ENCODE assay signal across 2 cellular contexts in the genomic region with DNA sequence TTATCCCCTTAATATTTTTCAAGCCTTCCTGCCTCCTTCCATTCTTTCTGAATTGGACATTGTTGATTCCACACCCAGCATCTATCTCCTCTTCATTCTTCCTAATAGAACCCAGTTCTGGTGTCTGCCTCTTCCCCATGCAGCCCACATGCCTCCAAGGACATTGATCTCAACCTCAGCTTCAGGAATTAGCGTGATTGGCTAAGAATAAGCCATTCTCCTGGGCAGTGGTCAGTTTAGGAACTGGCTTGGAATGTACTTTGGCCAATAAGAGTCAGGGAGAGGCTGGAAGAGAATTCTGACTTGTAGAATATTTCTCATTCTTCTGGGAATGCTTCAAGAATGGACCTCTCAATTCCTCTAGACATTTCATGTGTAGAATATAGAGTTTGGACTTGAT.
TF ChIP-seq lines count a peak whose summit lies in the region.

No MANE protein-coding gene starts in this region.

TF ChIP-seq in HepG2, 621 proteins besides CTCF, POLR2A, EP300 and RAD21 (continues in another document):
- TF ChIP-seq NFYB (CRISPR knock-in tag; IDR thresholded peaks at IDR 0.05) (peak; percentile 31; the same call in 1 of the 2 replicates), ZNF446 (CRISPR knock-in tag; IDR thresholded peaks at IDR 0.05) (no peak), ZNF782 (CRISPR knock-in tag; IDR thresholded peaks at IDR 0.05; ENCODE audit: borderline replicate concordance) (no peak), JUNB (CRISPR knock-in tag; IDR thresholded peaks at IDR 0.05; ENCODE audit: borderline replicate concordance) (no peak), KMT2B (CRISPR knock-in tag; IDR thresholded peaks at IDR 0.05) (0 out of 2 replicates have a peak, but pooled peaks have one; percentile 1), SP4 (CRISPR knock-in tag; IDR thresholded peaks at IDR 0.05) (no peak), HMG20B (CRISPR knock-in tag; conservative IDR thresholded peaks at IDR 0.05) (no peak), ZNF709 (CRISPR knock-in tag; IDR thresholded peaks at IDR 0.05) (0 out of 2 replicates have a peak, but pooled peaks have one; percentile 13), REL (CRISPR knock-in tag; conservative IDR thresholded peaks at IDR 0.05) (no peak), ZNF354B (CRISPR knock-in tag; IDR thresholded peaks at IDR 0.05) (no peak), ZNF615 (CRISPR knock-in tag; IDR thresholded peaks at IDR 0.05; ENCODE audit: borderline replicate concordance) (no peak), ZNF326 (CRISPR knock-in tag; IDR thresholded peaks at IDR 0.05; ENCODE audit: borderline replicate concordance) (no peak), AKAP8 (CRISPR knock-in tag; IDR thresholded peaks at IDR 0.05) (no peak), RBAK (CRISPR knock-in tag; IDR thresholded peaks at IDR 0.05) (no peak), THYN1 (CRISPR knock-in tag; IDR thresholded peaks at IDR 0.05; ENCODE audit: borderline replicate concordance, low read depth) (no peak), KLF12 (CRISPR knock-in tag; IDR thresholded peaks at IDR 0.05; ENCODE audit: borderline replicate concordance) (no peak), ZIK1 (CRISPR knock-in tag; IDR thresholded peaks at IDR 0.05; ENCODE audit: borderline replicate concordance, low read depth) (no peak), ZSCAN21 (CRISPR knock-in tag; IDR thresholded peaks at IDR 0.05; ENCODE audit: borderline replicate concordance) (no peak)
- TF ChIP-seq, protein P1, sequence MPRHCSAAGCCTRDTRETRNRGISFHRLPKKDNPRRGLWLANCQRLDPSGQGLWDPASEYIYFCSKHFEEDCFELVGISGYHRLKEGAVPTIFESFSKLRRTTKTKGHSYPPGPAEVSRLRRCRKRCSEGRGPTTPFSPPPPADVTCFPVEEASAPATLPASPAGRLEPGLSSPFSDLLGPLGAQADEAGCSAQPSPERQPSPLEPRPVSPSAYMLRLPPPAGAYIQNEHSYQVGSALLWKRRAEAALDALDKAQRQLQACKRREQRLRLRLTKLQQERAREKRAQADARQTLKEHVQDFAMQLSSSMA (CRISPR knock-in tag; IDR thresholded peaks at IDR 0.05), result no peak
- TF ChIP-seq, protein P2, sequence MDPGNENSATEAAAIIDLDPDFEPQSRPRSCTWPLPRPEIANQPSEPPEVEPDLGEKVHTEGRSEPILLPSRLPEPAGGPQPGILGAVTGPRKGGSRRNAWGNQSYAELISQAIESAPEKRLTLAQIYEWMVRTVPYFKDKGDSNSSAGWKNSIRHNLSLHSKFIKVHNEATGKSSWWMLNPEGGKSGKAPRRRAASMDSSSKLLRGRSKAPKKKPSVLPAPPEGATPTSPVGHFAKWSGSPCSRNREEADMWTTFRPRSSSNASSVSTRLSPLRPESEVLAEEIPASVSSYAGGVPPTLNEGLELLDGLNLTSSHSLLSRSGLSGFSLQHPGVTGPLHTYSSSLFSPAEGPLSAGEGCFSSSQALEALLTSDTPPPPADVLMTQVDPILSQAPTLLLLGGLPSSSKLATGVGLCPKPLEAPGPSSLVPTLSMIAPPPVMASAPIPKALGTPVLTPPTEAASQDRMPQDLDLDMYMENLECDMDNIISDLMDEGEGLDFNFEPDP (CRISPR knock-in tag; conservative IDR thresholded peaks at IDR 0.05), result 0 out of 2 replicates have a peak, but pooled peaks have one; percentile 68
- TF ChIP-seq, protein P3, sequence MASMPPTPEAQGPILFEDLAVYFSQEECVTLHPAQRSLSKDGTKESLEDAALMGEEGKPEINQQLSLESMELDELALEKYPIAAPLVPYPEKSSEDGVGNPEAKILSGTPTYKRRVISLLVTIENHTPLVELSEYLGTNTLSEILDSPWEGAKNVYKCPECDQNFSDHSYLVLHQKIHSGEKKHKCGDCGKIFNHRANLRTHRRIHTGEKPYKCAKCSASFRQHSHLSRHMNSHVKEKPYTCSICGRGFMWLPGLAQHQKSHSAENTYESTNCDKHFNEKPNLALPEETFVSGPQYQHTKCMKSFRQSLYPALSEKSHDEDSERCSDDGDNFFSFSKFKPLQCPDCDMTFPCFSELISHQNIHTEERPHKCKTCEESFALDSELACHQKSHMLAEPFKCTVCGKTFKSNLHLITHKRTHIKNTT (CRISPR knock-in tag; IDR thresholded peaks at IDR 0.05), result no peak
- TF ChIP-seq, protein P4, sequence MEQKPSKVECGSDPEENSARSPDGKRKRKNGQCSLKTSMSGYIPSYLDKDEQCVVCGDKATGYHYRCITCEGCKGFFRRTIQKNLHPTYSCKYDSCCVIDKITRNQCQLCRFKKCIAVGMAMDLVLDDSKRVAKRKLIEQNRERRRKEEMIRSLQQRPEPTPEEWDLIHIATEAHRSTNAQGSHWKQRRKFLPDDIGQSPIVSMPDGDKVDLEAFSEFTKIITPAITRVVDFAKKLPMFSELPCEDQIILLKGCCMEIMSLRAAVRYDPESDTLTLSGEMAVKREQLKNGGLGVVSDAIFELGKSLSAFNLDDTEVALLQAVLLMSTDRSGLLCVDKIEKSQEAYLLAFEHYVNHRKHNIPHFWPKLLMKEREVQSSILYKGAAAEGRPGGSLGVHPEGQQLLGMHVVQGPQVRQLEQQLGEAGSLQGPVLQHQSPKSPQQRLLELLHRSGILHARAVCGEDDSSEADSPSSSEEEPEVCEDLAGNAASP (CRISPR knock-in tag; IDR thresholded peaks at IDR 0.05; ENCODE audit: borderline replicate concordance), result no peak
- TF ChIP-seq, protein P5, sequence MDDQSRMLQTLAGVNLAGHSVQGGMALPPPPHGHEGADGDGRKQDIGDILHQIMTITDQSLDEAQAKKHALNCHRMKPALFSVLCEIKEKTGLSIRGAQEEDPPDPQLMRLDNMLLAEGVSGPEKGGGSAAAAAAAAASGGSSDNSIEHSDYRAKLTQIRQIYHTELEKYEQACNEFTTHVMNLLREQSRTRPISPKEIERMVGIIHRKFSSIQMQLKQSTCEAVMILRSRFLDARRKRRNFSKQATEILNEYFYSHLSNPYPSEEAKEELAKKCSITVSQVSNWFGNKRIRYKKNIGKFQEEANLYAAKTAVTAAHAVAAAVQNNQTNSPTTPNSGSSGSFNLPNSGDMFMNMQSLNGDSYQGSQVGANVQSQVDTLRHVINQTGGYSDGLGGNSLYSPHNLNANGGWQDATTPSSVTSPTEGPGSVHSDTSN (CRISPR knock-in tag; IDR thresholded peaks at IDR 0.05; ENCODE audit: borderline replicate concordance), result no peak

TF ChIP-seq in K562, 482 proteins besides CTCF, POLR2A, EP300 and RAD21:
- no peak for TF ChIP-seq TARDBP (IDR thresholded peaks at IDR 0.05)
- TF ChIP-seq, protein P6, sequence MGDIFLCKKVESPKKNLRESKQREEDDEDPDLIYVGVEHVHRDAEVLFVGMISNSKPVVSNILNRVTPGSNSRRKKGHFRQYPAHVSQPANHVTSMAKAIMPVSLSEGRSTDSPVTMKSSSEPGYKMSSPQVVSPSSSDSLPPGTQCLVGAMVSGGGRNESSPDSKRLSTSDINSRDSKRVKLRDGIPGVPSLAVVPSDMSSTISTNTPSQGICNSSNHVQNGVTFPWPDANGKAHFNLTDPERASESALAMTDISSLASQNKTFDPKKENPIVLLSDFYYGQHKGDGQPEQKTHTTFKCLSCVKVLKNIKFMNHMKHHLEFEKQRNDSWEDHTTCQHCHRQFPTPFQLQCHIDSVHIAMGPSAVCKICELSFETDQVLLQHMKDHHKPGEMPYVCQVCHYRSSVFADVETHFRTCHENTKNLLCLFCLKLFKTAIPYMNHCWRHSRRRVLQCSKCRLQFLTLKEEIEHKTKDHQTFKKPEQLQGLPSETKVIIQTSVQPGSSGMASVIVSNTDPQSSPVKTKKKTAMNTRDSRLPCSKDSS (IDR thresholded peaks at IDR 0.05; ENCODE audit: low read depth, partially characterized antibody), result no peak
- TF ChIP-seq, protein P7, sequence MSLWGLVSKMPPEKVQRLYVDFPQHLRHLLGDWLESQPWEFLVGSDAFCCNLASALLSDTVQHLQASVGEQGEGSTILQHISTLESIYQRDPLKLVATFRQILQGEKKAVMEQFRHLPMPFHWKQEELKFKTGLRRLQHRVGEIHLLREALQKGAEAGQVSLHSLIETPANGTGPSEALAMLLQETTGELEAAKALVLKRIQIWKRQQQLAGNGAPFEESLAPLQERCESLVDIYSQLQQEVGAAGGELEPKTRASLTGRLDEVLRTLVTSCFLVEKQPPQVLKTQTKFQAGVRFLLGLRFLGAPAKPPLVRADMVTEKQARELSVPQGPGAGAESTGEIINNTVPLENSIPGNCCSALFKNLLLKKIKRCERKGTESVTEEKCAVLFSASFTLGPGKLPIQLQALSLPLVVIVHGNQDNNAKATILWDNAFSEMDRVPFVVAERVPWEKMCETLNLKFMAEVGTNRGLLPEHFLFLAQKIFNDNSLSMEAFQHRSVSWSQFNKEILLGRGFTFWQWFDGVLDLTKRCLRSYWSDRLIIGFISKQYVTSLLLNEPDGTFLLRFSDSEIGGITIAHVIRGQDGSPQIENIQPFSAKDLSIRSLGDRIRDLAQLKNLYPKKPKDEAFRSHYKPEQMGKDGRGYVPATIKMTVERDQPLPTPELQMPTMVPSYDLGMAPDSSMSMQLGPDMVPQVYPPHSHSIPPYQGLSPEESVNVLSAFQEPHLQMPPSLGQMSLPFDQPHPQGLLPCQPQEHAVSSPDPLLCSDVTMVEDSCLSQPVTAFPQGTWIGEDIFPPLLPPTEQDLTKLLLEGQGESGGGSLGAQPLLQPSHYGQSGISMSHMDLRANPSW (CRISPR knock-in tag; IDR thresholded peaks at IDR 0.05), result no peak
- TF ChIP-seq HDAC8 (tag; IDR thresholded peaks at IDR 0.05), result no peak
- TF ChIP-seq, protein P8, sequence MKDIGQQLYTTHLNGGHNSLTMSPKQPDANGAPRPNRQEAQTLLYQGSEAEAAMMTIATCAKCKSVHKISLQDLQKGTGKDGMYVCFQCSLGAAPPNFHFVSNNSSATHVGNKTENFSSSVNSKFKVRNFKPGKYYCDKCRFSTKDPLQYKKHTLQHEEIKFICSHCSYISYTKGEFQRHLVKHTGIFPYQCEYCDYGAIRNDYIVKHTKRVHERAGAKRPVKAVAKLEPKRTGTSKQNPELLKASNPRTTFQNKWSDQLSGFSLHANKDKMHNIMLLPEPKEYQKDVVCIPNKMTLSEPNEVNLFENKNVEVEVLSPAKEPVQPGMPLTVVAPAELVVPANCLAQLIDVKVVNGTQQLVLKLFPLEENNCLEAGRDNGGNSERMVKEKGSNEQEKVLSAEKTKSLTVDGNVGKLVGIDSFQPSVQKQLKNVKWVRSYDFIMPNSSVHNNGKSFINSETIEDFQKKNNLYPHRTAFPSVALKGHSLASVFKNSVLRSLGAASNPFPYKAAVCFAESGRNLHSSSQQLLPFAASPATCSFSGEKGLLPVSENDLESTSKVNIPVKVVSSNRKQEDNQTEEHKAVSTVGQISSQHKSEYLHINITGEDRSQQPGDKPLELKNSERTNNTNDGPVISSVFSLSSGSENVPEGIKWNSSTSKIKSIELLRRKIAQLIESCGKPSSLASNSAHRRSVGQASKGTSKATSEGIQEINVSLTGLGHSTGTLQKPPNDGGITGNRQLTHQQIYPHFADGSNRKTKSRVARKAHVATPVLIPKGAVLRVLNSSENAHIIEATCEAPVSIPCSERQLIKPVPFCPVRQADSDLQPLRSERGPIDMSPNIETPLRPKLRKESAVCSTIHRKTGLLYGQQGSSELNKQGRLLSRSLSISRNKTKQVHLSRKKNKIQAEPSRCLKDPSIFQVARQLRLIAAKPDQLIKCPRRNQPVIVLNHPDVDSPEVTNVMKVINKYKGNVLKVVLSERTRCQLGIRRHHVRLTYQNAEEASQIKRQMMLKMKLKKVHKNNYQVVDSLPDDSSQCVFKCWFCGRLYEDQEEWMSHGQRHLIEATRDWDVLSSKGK (CRISPR knock-in tag; IDR thresholded peaks at IDR 0.05), result no peak
- TF ChIP-seq RBM39 (optimal IDR thresholded peaks at IDR 0.05; ENCODE audit: low read depth, low read length), result no peak
- TF ChIP-seq, protein P9, sequence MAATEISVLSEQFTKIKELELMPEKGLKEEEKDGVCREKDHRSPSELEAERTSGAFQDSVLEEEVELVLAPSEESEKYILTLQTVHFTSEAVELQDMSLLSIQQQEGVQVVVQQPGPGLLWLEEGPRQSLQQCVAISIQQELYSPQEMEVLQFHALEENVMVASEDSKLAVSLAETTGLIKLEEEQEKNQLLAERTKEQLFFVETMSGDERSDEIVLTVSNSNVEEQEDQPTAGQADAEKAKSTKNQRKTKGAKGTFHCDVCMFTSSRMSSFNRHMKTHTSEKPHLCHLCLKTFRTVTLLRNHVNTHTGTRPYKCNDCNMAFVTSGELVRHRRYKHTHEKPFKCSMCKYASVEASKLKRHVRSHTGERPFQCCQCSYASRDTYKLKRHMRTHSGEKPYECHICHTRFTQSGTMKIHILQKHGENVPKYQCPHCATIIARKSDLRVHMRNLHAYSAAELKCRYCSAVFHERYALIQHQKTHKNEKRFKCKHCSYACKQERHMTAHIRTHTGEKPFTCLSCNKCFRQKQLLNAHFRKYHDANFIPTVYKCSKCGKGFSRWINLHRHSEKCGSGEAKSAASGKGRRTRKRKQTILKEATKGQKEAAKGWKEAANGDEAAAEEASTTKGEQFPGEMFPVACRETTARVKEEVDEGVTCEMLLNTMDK (IDR thresholded peaks at IDR 0.05; ENCODE audit: borderline replicate concordance, insufficient read depth, low read depth, low read length, poor library complexity, severe bottlenecking), result no peak
- TF ChIP-seq ZNF830 (CRISPR knock-in tag; IDR thresholded peaks at IDR 0.05), result no peak
- TF ChIP-seq, protein P10, sequence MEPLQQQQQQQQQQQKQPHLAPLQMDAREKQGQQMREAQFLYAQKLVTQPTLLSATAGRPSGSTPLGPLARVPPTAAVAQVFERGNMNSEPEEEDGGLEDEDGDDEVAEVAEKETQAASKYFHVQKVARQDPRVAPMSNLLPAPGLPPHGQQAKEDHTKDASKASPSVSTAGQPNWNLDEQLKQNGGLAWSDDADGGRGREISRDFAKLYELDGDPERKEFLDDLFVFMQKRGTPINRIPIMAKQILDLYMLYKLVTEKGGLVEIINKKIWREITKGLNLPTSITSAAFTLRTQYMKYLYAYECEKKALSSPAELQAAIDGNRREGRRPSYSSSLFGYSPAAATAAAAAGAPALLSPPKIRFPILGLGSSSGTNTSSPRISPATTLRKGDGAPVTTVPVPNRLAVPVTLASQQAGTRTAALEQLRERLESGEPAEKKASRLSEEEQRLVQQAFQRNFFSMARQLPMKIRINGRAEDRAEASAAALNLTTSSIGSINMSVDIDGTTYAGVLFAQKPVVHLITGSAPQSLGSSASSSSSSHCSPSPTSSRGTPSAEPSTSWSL (CRISPR knock-in tag; IDR thresholded peaks at IDR 0.05; ENCODE audit: borderline replicate concordance), result no peak
- no peak for TF ChIP-seq DACH1 (IDR thresholded peaks at IDR 0.05; ENCODE audit: partially characterized antibody)
- no peak for TF ChIP-seq YY1 (IDR thresholded peaks at IDR 0.05; ENCODE audit: borderline replicate concordance in 1 of 3, control insufficient read depth in 1 of 3, extremely low read depth in 1 of 3, insufficient read depth in 3 of 3, insufficient read length in 1 of 3, insufficient replicate concordance in 2 of 3, low read depth in 1 of 3, low read length in 2 of 3)
- TF ChIP-seq ZNF644 (tag; IDR thresholded peaks at IDR 0.05; ENCODE audit: low read depth), result no peak
- TF ChIP-seq, protein P11, sequence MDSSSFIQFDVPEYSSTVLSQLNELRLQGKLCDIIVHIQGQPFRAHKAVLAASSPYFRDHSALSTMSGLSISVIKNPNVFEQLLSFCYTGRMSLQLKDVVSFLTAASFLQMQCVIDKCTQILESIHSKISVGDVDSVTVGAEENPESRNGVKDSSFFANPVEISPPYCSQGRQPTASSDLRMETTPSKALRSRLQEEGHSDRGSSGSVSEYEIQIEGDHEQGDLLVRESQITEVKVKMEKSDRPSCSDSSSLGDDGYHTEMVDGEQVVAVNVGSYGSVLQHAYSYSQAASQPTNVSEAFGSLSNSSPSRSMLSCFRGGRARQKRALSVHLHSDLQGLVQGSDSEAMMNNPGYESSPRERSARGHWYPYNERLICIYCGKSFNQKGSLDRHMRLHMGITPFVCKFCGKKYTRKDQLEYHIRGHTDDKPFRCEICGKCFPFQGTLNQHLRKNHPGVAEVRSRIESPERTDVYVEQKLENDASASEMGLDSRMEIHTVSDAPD (CRISPR knock-in tag; IDR thresholded peaks at IDR 0.05), result no peak
- TF ChIP-seq ZNF134 (CRISPR knock-in tag; conservative IDR thresholded peaks at IDR 0.05), result no peak
- no peak for TF ChIP-seq MCM2 (IDR thresholded peaks at IDR 0.05; ENCODE audit: low read depth)
TF ChIP-seq in K562: peak in this region for 0.
